Comparison of ENCODE assay signal across 19 cellular contexts in genomic region chr12:112307219-112308062, GRCh38.
DNase-seq lines count a peak whose midpoint lies in the region; ATAC-seq and TF ChIP-seq lines count a peak whose summit lies in the region.
"Had no signal": no experiment of that assay in that cellular context is flagged by ENCODE, and none has a peak within 500 bp of the region (broad histone marks: within the 10 kb centered on the region; RNA-seq: fewer than 3 reads in every experiment).

No MANE protein-coding gene starts in this region.

- H3K4me3 Mint-ChIP-seq in activated CD8-positive, alpha-beta memory T cell treated with anti-CD3 and anti-CD28 coated beads, Interleukin-2, amount 10 ng/mL, durations not matched to agents 7 days and 5 days = no peak overlapping the region
- H3K4me3 Mint-ChIP-seq: CD4-positive, alpha-beta memory T cell; HFFc6 had no signal

- no peak overlapping the region for H3K27ac ChIP-seq in liver (ENCODE audit: low read depth in 1 of 2, low read length in 2 of 2)
- H3K27ac ChIP-seq: Peyer's patch had no signal

- no peaks in the 10 kb centered on the region for H3K9me3 ChIP-seq in liver (ENCODE audit: control insufficient read depth in 4 of 4, low read length in 3 of 4)
- H3K9me3 ChIP-seq: Peyer's patch, SK-N-SH had no signal

- peaks cover 3 to 24% (median 20%) of the 10 kb centered on the region in 4 donors for H3K4me1 ChIP-seq in liver (ENCODE audit: control insufficient read depth in 4 of 4, insufficient read depth in 4 of 4, low read length in 3 of 4)
- H3K4me1 ChIP-seq: Peyer's patch had no signal

- H3K9ac ChIP-seq in liver (ENCODE audit: low read depth in 1 of 2, low read length in 2 of 2) = no peak overlapping the region
- H3K9ac ChIP-seq: SK-N-SH had no signal

- no peak for DNase-seq in Right ventricle myocardium superior
- DNase-seq in cardiac septum (ENCODE audit: low spot score) = no peak
- peak; percentile 24 for DNase-seq in fibroblast of pulmonary artery (ENCODE audit: low read depth)
- no peak for DNase-seq in activated CD8-positive, alpha-beta memory T cell treated with anti-CD3 and anti-CD28 coated beads, Interleukin-2, amount 10 ng/mL, durations not matched to agents 7 days and 5 days
- no peak for DNase-seq in iPS-NIHi11 (ENCODE audit: low spot score)
- no peak for DNase-seq in RKO (ENCODE audit: low spot score)
- DNase-seq: CD4-positive, alpha-beta memory T cell; DMS79; HFFc6; MM.1S; NCI-H1092 treated with DMSO at 0.1 percent for 48 hours; NCI-H2081; NCI-H2171 treated with DMSO at 0.1 percent for 48 hours; NCI-H446 treated with DMSO at 0.1 percent for 48 hours; NK-92 treated with Interleukin-12 subunit alpha and Interleukin-12 subunit beta, amount 100 ng/mL, for 24 hours; Peyer's patch; SHP77; SK-N-SH had no signal

- peaks cover 14% of the 10 kb centered on the region for H3K36me3 Mint-ChIP-seq in activated CD8-positive, alpha-beta memory T cell treated with anti-CD3 and anti-CD28 coated beads, Interleukin-2, amount 10 ng/mL, durations not matched to agents 7 days and 5 days

- H3K27me3 Mint-ChIP-seq in activated CD8-positive, alpha-beta memory T cell treated with anti-CD3 and anti-CD28 coated beads, Interleukin-2, amount 10 ng/mL, durations not matched to agents 7 days and 5 days = no peaks in the 10 kb centered on the region
- H3K27me3 Mint-ChIP-seq: CD4-positive, alpha-beta memory T cell had no signal

- H3K4me1 Mint-ChIP-seq in activated CD8-positive, alpha-beta memory T cell treated with anti-CD3 and anti-CD28 coated beads, Interleukin-2, amount 10 ng/mL, durations not matched to agents 7 days and 5 days = peaks cover 14% of the 10 kb centered on the region

- TF ChIP-seq RAD21 in liver (IDR thresholded peaks at IDR 0.05) = no peak

- no peaks in the 10 kb centered on the region for H3K9me3 Mint-ChIP-seq in activated CD8-positive, alpha-beta memory T cell treated with anti-CD3 and anti-CD28 coated beads, Interleukin-2, amount 10 ng/mL, durations not matched to agents 7 days and 5 days (ENCODE audit: low read depth)
- H3K9me3 Mint-ChIP-seq: CD4-positive, alpha-beta memory T cell; HFFc6 had no signal

- WGBS in liver = 34% methylated on average over 2 of the region's 2 CpGs

- intact Hi-C loops in Right ventricle myocardium superior (cut with DNase I) (no loop called here), cardiac septum (cut with DNase I) (no loop called here)

- no peak overlapping the region for H3K27ac Mint-ChIP-seq in activated CD8-positive, alpha-beta memory T cell treated with anti-CD3 and anti-CD28 coated beads, Interleukin-2, amount 10 ng/mL, durations not matched to agents 7 days and 5 days
- H3K27ac Mint-ChIP-seq: HFFc6 had no signal

- no peak for TF ChIP-seq CTCF in fibroblast of pulmonary artery (IDR thresholded peaks at IDR 0.05; ENCODE audit: low read length, missing control alignments)
- no peak for TF ChIP-seq CTCF in liver (IDR thresholded peaks at IDR 0.05; ENCODE audit: low read depth, low read length, missing input control)

- ATAC-seq in Right ventricle myocardium superior (ENCODE audit: poor library complexity) = peak; percentile 72
- no peak for ATAC-seq in activated CD8-positive, alpha-beta memory T cell treated with anti-CD3 and anti-CD28 coated beads, Interleukin-2, amount 10 ng/mL, durations not matched to agents 7 days and 5 days

- CTCF ChIA-PET in activated CD8-positive, alpha-beta memory T cell treated with anti-CD3 and anti-CD28 coated beads, Interleukin-2, amount 10 ng/mL, durations not matched to agents 7 days and 5 days (lab: Charles Lee) = no interaction called here

- no peak overlapping the region for H3K4me3 ChIP-seq in fibroblast of pulmonary artery (replicated peaks; ENCODE audit: low read depth, low read length)
- no peak overlapping the region for H3K4me3 ChIP-seq in liver (ENCODE audit: low read depth in 1 of 3, low read length in 3 of 3)
- H3K4me3 ChIP-seq: Peyer's patch had no signal

- H3K36me3 ChIP-seq in liver (ENCODE audit: control insufficient read depth in 4 of 4, insufficient read depth in 3 of 4, low read depth in 1 of 4, low read length in 3 of 4) = peaks cover 2 to 5% (median 3%) of the 10 kb centered on the region in 4 donors

- H3K27me3 ChIP-seq in liver (ENCODE audit: control insufficient read depth in 4 of 4, insufficient read depth in 4 of 4, low read length in 3 of 4) = no peaks in the 10 kb centered on the region
- H3K27me3 ChIP-seq: Peyer's patch had no signal

TF ChIP-seq in liver, 16 proteins besides CTCF, POLR2A, EP300 and RAD21:
- TF ChIP-seq SP1 (IDR thresholded peaks at IDR 0.05) = no peak
- TF ChIP-seq HNF4G (IDR thresholded peaks at IDR 0.05) = peak; percentile 15
- peak; percentile 32 to 40 for TF ChIP-seq RXRA (IDR thresholded peaks at IDR 0.05)
- peak; percentile 65 to 72 for TF ChIP-seq HNF4A (conservative IDR thresholded peaks at IDR 0.05)
